In the genomic region with DNA sequence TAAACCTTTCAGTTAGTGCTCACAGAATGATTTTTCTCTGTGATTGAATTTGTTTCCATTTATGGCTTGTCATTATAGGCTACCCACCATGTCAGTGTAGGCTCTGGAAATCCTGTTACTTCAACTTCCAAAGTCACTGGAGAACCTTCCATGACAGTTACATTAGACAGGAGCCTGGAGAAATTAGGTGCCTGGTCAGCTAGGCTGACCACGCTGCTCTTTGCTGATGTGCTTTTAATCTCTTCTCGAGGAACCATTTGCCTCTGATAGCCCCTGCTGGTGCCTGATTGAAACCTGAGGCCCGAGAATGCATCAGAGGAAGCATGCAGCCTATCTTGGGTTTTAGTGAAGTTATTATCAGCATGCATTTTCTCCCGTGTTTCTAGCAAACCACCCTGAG, we compare ENCODE assay signal across 20 cellular contexts.
"Had no signal": no experiment of that assay in that cellular context is flagged by ENCODE, and none has a peak within 500 bp of the region (broad histone marks: within the 10 kb centered on the region; RNA-seq: fewer than 3 reads in every experiment).

No MANE protein-coding gene starts in this region.

- H3K4me3 Mint-ChIP-seq: activated naive CD4-positive, alpha-beta T cell treated with anti-CD3 and anti-CD28 coated beads, Interleukin-2, amount 50 U/mL, for 24 hours; natural killer cell; stimulated activated naive CD8-positive, alpha-beta T cell treated with anti-CD3 and anti-CD28 coated beads, Interleukin-15, Interleukin-2, amounts not matched to agents 100 ng/mL and 50 ng/mL, for 24 hours had no signal

- H3K27ac Mint-ChIP-seq: activated naive CD4-positive, alpha-beta T cell treated with anti-CD3 and anti-CD28 coated beads, Interleukin-2, amount 50 U/mL, for 24 hours; natural killer cell; progenitor cell of endocrine pancreas; stimulated activated naive CD8-positive, alpha-beta T cell treated with anti-CD3 and anti-CD28 coated beads, Interleukin-15, Interleukin-2, amounts not matched to agents 100 ng/mL and 50 ng/mL, for 24 hours had no signal

- H3K27me3 ChIP-seq: adrenal gland, breast epithelium, transverse colon had no signal

- H3K27ac ChIP-seq: adrenal gland, breast epithelium, transverse colon had no signal

- H3K4me3 ChIP-seq: adrenal gland, breast epithelium, transverse colon had no signal

- DNase-seq: activated CD4-positive, alpha-beta T cell treated with anti-CD3 and anti-CD28 coated beads, Interleukin-2, amount 50 U/mL, for 4 hours; activated CD4-positive, CD25-positive, alpha-beta regulatory T cell treated with anti-CD3 and anti-CD28 coated beads, Interleukin-2, amount 50 U/mL, for 72 hours; activated gamma-delta T cell; adrenal gland; cerebellar nuclear complex; cortex of kidney; hypothalamus; natural killer cell; right cardiac atrium; small intestine; stimulated activated CD4-positive, alpha-beta T cell treated with anti-CD3 and anti-CD28 coated beads, Interleukin-15, amount 100 ng/mL, for 24 hours; stimulated activated CD4-positive, alpha-beta T cell treated with anti-CD3 and anti-CD28 coated beads, Interleukin-2, amount 100 ng/mL, for 48 hours; T1000; transverse colon had no signal

- H3K27me3 Mint-ChIP-seq: activated naive CD4-positive, alpha-beta T cell treated with anti-CD3 and anti-CD28 coated beads, Interleukin-2, amount 50 U/mL, for 24 hours; progenitor cell of endocrine pancreas; stimulated activated naive CD8-positive, alpha-beta T cell treated with anti-CD3 and anti-CD28 coated beads, Interleukin-15, Interleukin-2, amounts not matched to agents 100 ng/mL and 50 ng/mL, for 24 hours had no signal

- H3K4me1 Mint-ChIP-seq: activated naive CD4-positive, alpha-beta T cell treated with anti-CD3 and anti-CD28 coated beads, Interleukin-2, amount 50 U/mL, for 24 hours; natural killer cell had no signal

- FAIRE-seq: astrocyte, frontal cortex, small intestine had no signal

- H3K9me3 ChIP-seq: adrenal gland, breast epithelium, transverse colon had no signal

- H3K4me1 ChIP-seq: adrenal gland, breast epithelium, transverse colon had no signal

- H3K36me3 Mint-ChIP-seq: natural killer cell had no signal

- H3K36me3 ChIP-seq: adrenal gland, breast epithelium, transverse colon had no signal

- H3K9me3 Mint-ChIP-seq: activated naive CD4-positive, alpha-beta T cell treated with anti-CD3 and anti-CD28 coated beads, Interleukin-2, amount 50 U/mL, for 24 hours; natural killer cell; stimulated activated naive CD8-positive, alpha-beta T cell treated with anti-CD3 and anti-CD28 coated beads, Interleukin-15, Interleukin-2, amounts not matched to agents 100 ng/mL and 50 ng/mL, for 24 hours had no signal

- ATAC-seq: natural killer cell, right cardiac atrium had no signal
